8 cellular contexts compared by ENCODE assay signal in genomic region chr17:57084361-57084801, GRCh38. TPM values are rescaled to one million over a fixed set of nuclear protein-coding genes. Genes with fewer than 3 reads are reported as not detected.
DNase-seq lines count a peak whose midpoint lies in the region; ATAC-seq and TF ChIP-seq lines count a peak whose summit lies in the region.

No MANE protein-coding gene starts in this region.

- intact Hi-C loops in activated CD4-positive, alpha-beta T cell treated with anti-CD3 and anti-CD28 coated beads for 36 hours (cut with DNase I, micrococcal nuclease): loop anchor here (2.0 to 10.0 kb wide), 4 partner anchors 250 to 1134 kb away; partner anchors contain the start of genes C17orf67 (in 1 of the 2), DGKE (in 1 of the 2), DYNLL2 (in 1 of the 2) and MKS1 (in 1 of the 2)
- intact Hi-C loops in PC-9 (cut with micrococcal nuclease; ENCODE audit: unreplicated experiment) (loop anchor here (10.0 kb wide), 1 partner anchor 390 kb away; no protein-coding TSS in a partner anchor), esophagus squamous epithelium (cut with DNase I) (no loop called here)

- no peak for DNase-seq in activated CD4-positive, alpha-beta T cell treated with anti-CD3 and anti-CD28 coated beads for 36 hours
- no peak for DNase-seq in activated CD4-positive, alpha-beta T cell treated with anti-CD3 and anti-CD28 coated beads, Interleukin-2, amount 50 U/mL, for 48 hours
- DNase-seq in PC-9 (peak in 1 of 2 experiments; percentile 55), esophagus squamous epithelium (lab: John Stamatoyannopoulos, UW) (no peak), NCI-H345 treated with DMSO at 0.1 percent for 48 hours (lab: John Stamatoyannopoulos, UW; ENCODE audit: unreplicated experiment) (no peak), NCI-H1105 (lab: John Stamatoyannopoulos, UW) (no peak), iPS-NIHi7 (ENCODE audit: extremely low spot score) (no peak)

- CTCF ChIA-PET in activated CD4-positive, alpha-beta T cell treated with anti-CD3 and anti-CD28 coated beads for 36 hours (lab: Charles Lee): interaction anchor here (0.7 to 1.6 kb wide), 4 partner anchors 11 to 205 kb away, joined by 3 to 5 read pairs (median 3); no protein-coding TSS in a partner anchor
- CTCF ChIA-PET in PC-9 (lab: Charles Lee): interaction anchor here (0.6 to 1.0 kb wide), 2 partner anchors 37 to 74 kb away, joined by 3 read pairs; no protein-coding TSS in a partner anchor

- peak overlapping the region; percentile 96 for H3K9ac ChIP-seq in rectal smooth muscle tissue (ENCODE audit: low read length)

- H3K9me2 ChIP-seq in PC-9 (ENCODE audit: insufficient read depth): no peaks in the 10 kb centered on the region

- POLR2A ChIA-PET in activated CD4-positive, alpha-beta T cell treated with anti-CD3 and anti-CD28 coated beads for 36 hours (lab: Charles Lee): interaction anchor here (1.6 kb wide), 1 partner anchor 14 kb away, joined by 5 read pairs; no protein-coding TSS in a partner anchor
- POLR2A ChIA-PET in PC-9 (lab: Charles Lee; ENCODE audit: unreplicated experiment): no interaction called here

- H2AFZ ChIP-seq in PC-9: peak overlapping the region; percentile 99

- BruUV-seq in PC-9 (replicated peaks; lab: Mats Ljungman, UMichigan): TSS peak; percentile 84

- TF ChIP-seq POLR2A in esophagus squamous epithelium (IDR thresholded peaks at IDR 0.05): no peak

- H3K4me1 ChIP-seq in PC-9 (replicated peaks; ENCODE audit: insufficient read depth) (peaks cover 22% of the 10 kb centered on the region), esophagus squamous epithelium (peaks cover 5 to 47% (median 17%) of the 10 kb centered on the region in 3 donors), rectal smooth muscle tissue (ENCODE audit: control insufficient read depth, insufficient read depth, low read length) (peaks cover 11% of the 10 kb centered on the region)

- peaks cover 11% of the 10 kb centered on the region; the same call in 1 of the 2 replicates for H3F3A ChIP-seq in PC-9 (ENCODE audit: insufficient read depth, low read depth)

- H4K20me1 ChIP-seq in PC-9 (ENCODE audit: insufficient read depth): peaks cover 21% of the 10 kb centered on the region

- no peaks in the 10 kb centered on the region for H3K27me3 Mint-ChIP-seq in activated CD4-positive, alpha-beta T cell treated with anti-CD3 and anti-CD28 coated beads for 36 hours

- H3K27ac ChIP-seq in PC-9 (peak overlapping the region; percentile 64), esophagus squamous epithelium (peak overlapping the region; percentile 96 to 99 (median 98)), rectal smooth muscle tissue (ENCODE audit: low read depth, low read length) (peak overlapping the region; percentile 98)

- peak overlapping the region; percentile 81 for H3K4me3 Mint-ChIP-seq in activated CD4-positive, alpha-beta T cell treated with anti-CD3 and anti-CD28 coated beads for 36 hours

- H3K9me3 ChIP-seq in PC-9 (ENCODE audit: insufficient read depth, low read depth) (no peaks in the 10 kb centered on the region), esophagus squamous epithelium (no peaks in the 10 kb centered on the region)

- H3K36me3 Mint-ChIP-seq in activated CD4-positive, alpha-beta T cell treated with anti-CD3 and anti-CD28 coated beads for 36 hours (ENCODE audit: low read depth): peaks cover 7% of the 10 kb centered on the region

- peak overlapping the region; percentile 91 for H3K4me3 ChIP-seq in PC-9
- H3K4me3 ChIP-seq in esophagus squamous epithelium: peak overlapping the region; percentile 70 to 95 (median 92)
- peak overlapping the region; percentile 97 for H3K4me3 ChIP-seq in rectal smooth muscle tissue (ENCODE audit: low read length)

- H3K27ac Mint-ChIP-seq in activated CD4-positive, alpha-beta T cell treated with anti-CD3 and anti-CD28 coated beads for 36 hours: peak overlapping the region; percentile 87

- ATAC-seq in activated CD4-positive, alpha-beta T cell treated with anti-CD3 and anti-CD28 coated beads for 36 hours: peak; percentile 15

- TF ChIP-seq CTCF in PC-9 (conservative IDR thresholded peaks at IDR 0.05) (no peak), esophagus squamous epithelium (IDR thresholded peaks at IDR 0.05) (no peak)

- 0% methylated on average over 4 to 5 of the region's 7 CpGs for WGBS in esophagus squamous epithelium, 2 donors

- peaks cover 42% of the 10 kb centered on the region for H3K4me1 Mint-ChIP-seq in activated CD4-positive, alpha-beta T cell treated with anti-CD3 and anti-CD28 coated beads for 36 hours

- peak overlapping the region; percentile 97 for H3K4me2 ChIP-seq in PC-9

- no peaks in the 10 kb centered on the region for H3K27me3 ChIP-seq in PC-9 (ENCODE audit: insufficient read depth, low read depth)
- H3K27me3 ChIP-seq in esophagus squamous epithelium: no peaks in the 10 kb centered on the region
- no peaks in the 10 kb centered on the region for H3K27me3 ChIP-seq in rectal smooth muscle tissue (ENCODE audit: control insufficient read depth, insufficient read depth, low read length)

- H3K9me3 Mint-ChIP-seq in activated CD4-positive, alpha-beta T cell treated with anti-CD3 and anti-CD28 coated beads for 36 hours (ENCODE audit: low read depth): no peaks in the 10 kb centered on the region

- H3K36me3 ChIP-seq in PC-9 (ENCODE audit: low read depth) (no peaks in the 10 kb centered on the region), esophagus squamous epithelium (no peaks in the 10 kb centered on the region), rectal smooth muscle tissue (ENCODE audit: control insufficient read depth, insufficient read depth, low read length) (no peaks in the 10 kb centered on the region)

- H3K79me2 ChIP-seq in PC-9 (ENCODE audit: low read depth): peaks cover 46% of the 10 kb centered on the region

RNA-seq across cellular contexts. Expression of gene AKAP1, which starts 0.7 kb away (rescaled TPM):
- total RNA-seq in activated CD4-positive, alpha-beta T cell treated with anti-CD3 and anti-CD28 coated beads for 36 hours: 10 to 100 TPM; 27.0 to 29.8 TPM
- total RNA-seq in PC-9 (2021) (29.8 and 34.9 TPM in 2 replicates), esophagus squamous epithelium (10 to 100 TPM; 22.6 to 51.9 (median 33.3) TPM)
